Comparison of ENCODE assay signal across 1 cellular context in genomic region chr7:84533209-84533608, GRCh38.
TF ChIP-seq lines count a peak whose summit lies in the region.

No MANE protein-coding gene starts in this region.

TF ChIP-seq in WTC11, 78 proteins besides CTCF, POLR2A, EP300 and RAD21 (continued from another document):
- no peak for TF ChIP-seq ZNF281 (CRISPR knock-in tag; IDR thresholded peaks at IDR 0.05)
- no peak for TF ChIP-seq MLX (CRISPR knock-in tag; IDR thresholded peaks at IDR 0.05)
- no peak for TF ChIP-seq EMX1 (CRISPR knock-in tag; IDR thresholded peaks at IDR 0.05)
- no peak for TF ChIP-seq E2F1 (CRISPR knock-in tag; IDR thresholded peaks at IDR 0.05)
